ENCODE assay signal across 11 cellular contexts in genomic region chrX:47628980-47629379, GRCh38. TPM values are rescaled to one million over a fixed set of nuclear protein-coding genes. Genes with fewer than 3 reads are reported as not detected.
DNase-seq lines count a peak whose midpoint lies in the region; ATAC-seq and TF ChIP-seq lines count a peak whose summit lies in the region.
"Had no signal": no experiment of that assay in that cellular context is flagged by ENCODE, and none has a peak within 500 bp of the region (broad histone marks: within the 10 kb centered on the region; RNA-seq: fewer than 3 reads in every experiment).

No MANE protein-coding gene starts in this region.

- no peak for ATAC-seq in omental fat pad (ENCODE audit: low FRiP score)
- no peak for ATAC-seq in GM21723 (IDR thresholded peaks at IDR 0.05; ENCODE audit: unreplicated experiment)

- peak; percentile 42 for TF ChIP-seq CTCF in GM12864 (IDR thresholded peaks at IDR 0.05; ENCODE audit: low read depth, low read length, missing control alignments)
- no peak for TF ChIP-seq CTCF in endothelial cell (IDR thresholded peaks at IDR 0.05; ENCODE audit: unreplicated experiment)
- TF ChIP-seq CTCF in omental fat pad (IDR thresholded peaks at IDR 0.05), result no peak

- H3K36me3 ChIP-seq in BLaER1, result no peaks in the 10 kb centered on the region

- peak overlapping the region; percentile 36 for H3K27ac Mint-ChIP-seq in endothelial cell (ENCODE audit: unreplicated experiment)
- H3K27ac Mint-ChIP-seq: brain had no signal

- H3K4me3 ChIP-seq in BLaER1 (no peak overlapping the region), GM12864 (ENCODE audit: low read depth, low read length) (no peak overlapping the region)

- peaks cover 9% of the 10 kb centered on the region; the same call in 1 of the 2 replicates for H4K20me1 ChIP-seq in BLaER1

- peaks cover 10% of the 10 kb centered on the region for H3K4me1 Mint-ChIP-seq in endothelial cell (ENCODE audit: unreplicated experiment)
- H3K4me1 Mint-ChIP-seq: brain had no signal

- H3K36me3 Mint-ChIP-seq in endothelial cell (ENCODE audit: low read depth, unreplicated experiment), result peaks cover 7% of the 10 kb centered on the region
- H3K36me3 Mint-ChIP-seq: brain had no signal

- peaks cover 45% of the 10 kb centered on the region for H3K27me3 ChIP-seq in BLaER1

- peaks cover 19% of the 10 kb centered on the region for H3K4me1 ChIP-seq in BLaER1

- no peaks in the 10 kb centered on the region for H3K9me3 ChIP-seq in BLaER1

- H3K9ac ChIP-seq in BLaER1, result no peak overlapping the region

- peaks cover 3% of the 10 kb centered on the region for H3K27me3 Mint-ChIP-seq in endothelial cell (ENCODE audit: unreplicated experiment)
- H3K27me3 Mint-ChIP-seq: brain had no signal

- no peak overlapping the region for H3K4me3 Mint-ChIP-seq in endothelial cell (ENCODE audit: unreplicated experiment)
- H3K4me3 Mint-ChIP-seq: brain had no signal

- H3K4me2 ChIP-seq in BLaER1, result peak overlapping the region; percentile 7; the same call in 1 of the 2 replicates

- H3K9me3 Mint-ChIP-seq in endothelial cell (ENCODE audit: unreplicated experiment), result no peaks in the 10 kb centered on the region

- DNase-seq in GM12864 (ENCODE audit: low read depth), result no peak
- DNase-seq in NCI-H69 (lab: John Stamatoyannopoulos, UW), result peak; percentile 26
- no peak for DNase-seq in endothelial cell (ENCODE audit: low spot score)
- no peak for DNase-seq in SHP77 (lab: John Stamatoyannopoulos, UW)
- no peak for DNase-seq in omental fat pad (ENCODE audit: low spot score)
- DNase-seq in NCI-H146 (lab: John Stamatoyannopoulos, UW), result no peak
- DNase-seq: MM.1S had no signal

- no peak overlapping the region for H3K27ac ChIP-seq in BLaER1

RNA-seq across cellular contexts. Expression of gene CFP, which starts 0.8 kb away (rescaled TPM):
- total RNA-seq in endothelial cell (ENCODE audit: unreplicated experiment) (27.5 TPM), omental fat pad (10 to 100 TPM in 2 of 4 donors, 1 to 10 TPM in 2; 7.4 to 53.9 (median 11.2) TPM)

RNA-seq across cellular contexts. Expression of gene SYN1, which starts 9.3 kb away (rescaled TPM):
- total RNA-seq in endothelial cell (ENCODE audit: unreplicated experiment) (2.9 TPM), omental fat pad (1 to 10 TPM in 3 of 4 donors, not detected in 1; 1.0 to 3.1 (median 1.3) TPM)
- total RNA-seq: mesenteric fat pad had no signal

RNA-seq across cellular contexts. Expression of gene ELK1, which starts 21.4 kb away (rescaled TPM):
- total RNA-seq in endothelial cell (ENCODE audit: unreplicated experiment), result 29.4 TPM
- 10 to 100 TPM; 22.2 to 35.2 (median 25.9) TPM for total RNA-seq in omental fat pad

RNA-seq across cellular contexts. Expression of gene UXT, which starts 30.0 kb away (rescaled TPM):
- total RNA-seq in endothelial cell (ENCODE audit: unreplicated experiment) (76.5 TPM), omental fat pad (100 to 1,000 TPM in 2 of 4 donors, 10 to 100 TPM in 2; 91.0 to 126 (median 99.6) TPM)

RNA-seq across cellular contexts. Expression of gene TIMP1, which starts 46.7 kb away (rescaled TPM):
- total RNA-seq in endothelial cell (ENCODE audit: unreplicated experiment), result 267 TPM
- total RNA-seq in omental fat pad, result 1,000 to 10,000 TPM in 2 of 4 donors, 100 to 1,000 TPM in 1, 10 to 100 TPM in 1; 92.8 to 1,509 (median 915) TPM
